In the genomic region with DNA sequence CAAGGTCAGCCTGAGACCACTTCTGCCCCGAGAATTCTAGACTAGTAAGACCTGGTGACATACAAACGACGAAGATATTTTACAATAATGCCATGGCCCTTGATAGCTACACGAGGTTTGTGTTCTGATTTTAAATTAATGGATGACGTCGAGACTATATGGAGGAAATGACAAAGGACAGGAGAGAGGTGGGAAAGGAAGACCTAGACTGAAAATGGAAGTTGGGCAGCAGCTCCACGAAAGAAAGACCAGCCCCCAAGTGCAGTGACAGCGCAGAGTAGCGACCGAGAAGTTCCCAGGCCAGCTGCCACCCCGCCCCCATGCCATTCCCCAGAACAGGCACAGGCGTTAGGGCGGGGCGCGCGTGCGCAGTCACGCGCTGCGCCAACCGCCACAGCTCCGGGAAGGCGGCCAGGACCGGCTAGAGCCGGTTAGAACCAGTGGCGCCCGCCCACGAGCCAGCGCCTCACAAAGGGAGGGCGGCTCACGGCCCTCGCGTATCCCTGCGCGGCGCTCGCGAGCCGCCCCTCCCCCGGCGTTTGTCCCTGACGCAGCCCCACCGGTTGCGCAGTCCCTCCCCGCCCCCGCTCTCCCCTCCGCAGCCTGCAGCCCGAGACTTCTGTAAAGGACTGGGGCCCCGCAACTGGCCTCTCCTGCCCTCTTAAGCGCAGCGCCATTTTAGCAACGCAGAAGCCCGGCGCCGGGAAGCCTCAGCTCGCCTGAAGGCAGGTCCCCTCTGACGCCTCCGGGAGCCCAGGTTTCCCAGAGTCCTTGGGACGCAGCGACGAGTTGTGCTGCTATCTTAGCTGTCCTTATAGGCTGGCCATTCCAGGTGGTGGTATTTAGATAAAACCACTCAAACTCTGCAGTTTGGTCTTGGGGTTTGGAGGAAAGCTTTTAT, we compare ENCODE assay signal across 1 cellular context.
TF ChIP-seq lines count a peak whose summit lies in the region.

No MANE protein-coding gene starts in this region.

TF ChIP-seq in K562, 482 proteins besides CTCF, POLR2A, EP300 and RAD21 (continued from another document and continues in another):
- TF ChIP-seq, protein P1, sequence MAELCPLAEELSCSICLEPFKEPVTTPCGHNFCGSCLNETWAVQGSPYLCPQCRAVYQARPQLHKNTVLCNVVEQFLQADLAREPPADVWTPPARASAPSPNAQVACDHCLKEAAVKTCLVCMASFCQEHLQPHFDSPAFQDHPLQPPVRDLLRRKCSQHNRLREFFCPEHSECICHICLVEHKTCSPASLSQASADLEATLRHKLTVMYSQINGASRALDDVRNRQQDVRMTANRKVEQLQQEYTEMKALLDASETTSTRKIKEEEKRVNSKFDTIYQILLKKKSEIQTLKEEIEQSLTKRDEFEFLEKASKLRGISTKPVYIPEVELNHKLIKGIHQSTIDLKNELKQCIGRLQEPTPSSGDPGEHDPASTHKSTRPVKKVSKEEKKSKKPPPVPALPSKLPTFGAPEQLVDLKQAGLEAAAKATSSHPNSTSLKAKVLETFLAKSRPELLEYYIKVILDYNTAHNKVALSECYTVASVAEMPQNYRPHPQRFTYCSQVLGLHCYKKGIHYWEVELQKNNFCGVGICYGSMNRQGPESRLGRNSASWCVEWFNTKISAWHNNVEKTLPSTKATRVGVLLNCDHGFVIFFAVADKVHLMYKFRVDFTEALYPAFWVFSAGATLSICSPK (IDR thresholded peaks at IDR 0.05; ENCODE audit: borderline replicate concordance) = no peak
- TF ChIP-seq MTA2 (IDR thresholded peaks at IDR 0.05; ENCODE audit: low read depth) = no peak
- TF ChIP-seq SMAD2 (IDR thresholded peaks at IDR 0.05; ENCODE audit: low read depth, low read length) = no peak
- TF ChIP-seq TAF15 (IDR thresholded peaks at IDR 0.05; ENCODE audit: low read depth, low read length) = no peak
- TF ChIP-seq, protein P2, sequence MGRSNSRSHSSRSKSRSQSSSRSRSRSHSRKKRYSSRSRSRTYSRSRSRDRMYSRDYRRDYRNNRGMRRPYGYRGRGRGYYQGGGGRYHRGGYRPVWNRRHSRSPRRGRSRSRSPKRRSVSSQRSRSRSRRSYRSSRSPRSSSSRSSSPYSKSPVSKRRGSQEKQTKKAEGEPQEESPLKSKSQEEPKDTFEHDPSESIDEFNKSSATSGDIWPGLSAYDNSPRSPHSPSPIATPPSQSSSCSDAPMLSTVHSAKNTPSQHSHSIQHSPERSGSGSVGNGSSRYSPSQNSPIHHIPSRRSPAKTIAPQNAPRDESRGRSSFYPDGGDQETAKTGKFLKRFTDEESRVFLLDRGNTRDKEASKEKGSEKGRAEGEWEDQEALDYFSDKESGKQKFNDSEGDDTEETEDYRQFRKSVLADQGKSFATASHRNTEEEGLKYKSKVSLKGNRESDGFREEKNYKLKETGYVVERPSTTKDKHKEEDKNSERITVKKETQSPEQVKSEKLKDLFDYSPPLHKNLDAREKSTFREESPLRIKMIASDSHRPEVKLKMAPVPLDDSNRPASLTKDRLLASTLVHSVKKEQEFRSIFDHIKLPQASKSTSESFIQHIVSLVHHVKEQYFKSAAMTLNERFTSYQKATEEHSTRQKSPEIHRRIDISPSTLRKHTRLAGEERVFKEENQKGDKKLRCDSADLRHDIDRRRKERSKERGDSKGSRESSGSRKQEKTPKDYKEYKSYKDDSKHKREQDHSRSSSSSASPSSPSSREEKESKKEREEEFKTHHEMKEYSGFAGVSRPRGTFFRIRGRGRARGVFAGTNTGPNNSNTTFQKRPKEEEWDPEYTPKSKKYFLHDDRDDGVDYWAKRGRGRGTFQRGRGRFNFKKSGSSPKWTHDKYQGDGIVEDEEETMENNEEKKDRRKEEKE (IDR thresholded peaks at IDR 0.05; ENCODE audit: borderline replicate concordance in 1 of 2, control insufficient read depth in 1 of 2, low read depth in 2 of 2, low read length in 1 of 2) = peak in 1 of 2 experiments; percentile 78; a peak in 1 of 4 replicates
- TF ChIP-seq SUPT5H (IDR thresholded peaks at IDR 0.05) = peak; percentile 67
- 0 out of 2 replicates have a peak, but pooled peaks have one; percentile 28 for TF ChIP-seq ZC3H11A (IDR thresholded peaks at IDR 0.05; ENCODE audit: low read depth, low read length)
- TF ChIP-seq NR2F6 (CRISPR knock-in tag; IDR thresholded peaks at IDR 0.05) = no peak
- TF ChIP-seq, protein P3, sequence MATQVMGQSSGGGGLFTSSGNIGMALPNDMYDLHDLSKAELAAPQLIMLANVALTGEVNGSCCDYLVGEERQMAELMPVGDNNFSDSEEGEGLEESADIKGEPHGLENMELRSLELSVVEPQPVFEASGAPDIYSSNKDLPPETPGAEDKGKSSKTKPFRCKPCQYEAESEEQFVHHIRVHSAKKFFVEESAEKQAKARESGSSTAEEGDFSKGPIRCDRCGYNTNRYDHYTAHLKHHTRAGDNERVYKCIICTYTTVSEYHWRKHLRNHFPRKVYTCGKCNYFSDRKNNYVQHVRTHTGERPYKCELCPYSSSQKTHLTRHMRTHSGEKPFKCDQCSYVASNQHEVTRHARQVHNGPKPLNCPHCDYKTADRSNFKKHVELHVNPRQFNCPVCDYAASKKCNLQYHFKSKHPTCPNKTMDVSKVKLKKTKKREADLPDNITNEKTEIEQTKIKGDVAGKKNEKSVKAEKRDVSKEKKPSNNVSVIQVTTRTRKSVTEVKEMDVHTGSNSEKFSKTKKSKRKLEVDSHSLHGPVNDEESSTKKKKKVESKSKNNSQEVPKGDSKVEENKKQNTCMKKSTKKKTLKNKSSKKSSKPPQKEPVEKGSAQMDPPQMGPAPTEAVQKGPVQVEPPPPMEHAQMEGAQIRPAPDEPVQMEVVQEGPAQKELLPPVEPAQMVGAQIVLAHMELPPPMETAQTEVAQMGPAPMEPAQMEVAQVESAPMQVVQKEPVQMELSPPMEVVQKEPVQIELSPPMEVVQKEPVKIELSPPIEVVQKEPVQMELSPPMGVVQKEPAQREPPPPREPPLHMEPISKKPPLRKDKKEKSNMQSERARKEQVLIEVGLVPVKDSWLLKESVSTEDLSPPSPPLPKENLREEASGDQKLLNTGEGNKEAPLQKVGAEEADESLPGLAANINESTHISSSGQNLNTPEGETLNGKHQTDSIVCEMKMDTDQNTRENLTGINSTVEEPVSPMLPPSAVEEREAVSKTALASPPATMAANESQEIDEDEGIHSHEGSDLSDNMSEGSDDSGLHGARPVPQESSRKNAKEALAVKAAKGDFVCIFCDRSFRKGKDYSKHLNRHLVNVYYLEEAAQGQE (CRISPR knock-in tag; IDR thresholded peaks at IDR 0.05; ENCODE audit: low read depth) = 0 out of 2 replicates have a peak, but pooled peaks have one; percentile 23
- TF ChIP-seq, protein P4, sequence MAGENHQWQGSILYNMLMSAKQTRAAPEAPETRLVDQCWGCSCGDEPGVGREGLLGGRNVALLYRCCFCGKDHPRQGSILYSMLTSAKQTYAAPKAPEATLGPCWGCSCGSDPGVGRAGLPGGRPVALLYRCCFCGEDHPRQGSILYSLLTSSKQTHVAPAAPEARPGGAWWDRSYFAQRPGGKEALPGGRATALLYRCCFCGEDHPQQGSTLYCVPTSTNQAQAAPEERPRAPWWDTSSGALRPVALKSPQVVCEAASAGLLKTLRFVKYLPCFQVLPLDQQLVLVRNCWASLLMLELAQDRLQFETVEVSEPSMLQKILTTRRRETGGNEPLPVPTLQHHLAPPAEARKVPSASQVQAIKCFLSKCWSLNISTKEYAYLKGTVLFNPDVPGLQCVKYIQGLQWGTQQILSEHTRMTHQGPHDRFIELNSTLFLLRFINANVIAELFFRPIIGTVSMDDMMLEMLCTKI (IDR thresholded peaks at IDR 0.05; ENCODE audit: partially characterized antibody) = no peak
- TF ChIP-seq ZNF584 (CRISPR knock-in tag; IDR thresholded peaks at IDR 0.05; ENCODE audit: low read depth) = no peak; the same call in 1 of the 2 replicates
- TF ChIP-seq CBFA2T2 (conservative IDR thresholded peaks at IDR 0.05) = no peak
- TF ChIP-seq, protein P5, sequence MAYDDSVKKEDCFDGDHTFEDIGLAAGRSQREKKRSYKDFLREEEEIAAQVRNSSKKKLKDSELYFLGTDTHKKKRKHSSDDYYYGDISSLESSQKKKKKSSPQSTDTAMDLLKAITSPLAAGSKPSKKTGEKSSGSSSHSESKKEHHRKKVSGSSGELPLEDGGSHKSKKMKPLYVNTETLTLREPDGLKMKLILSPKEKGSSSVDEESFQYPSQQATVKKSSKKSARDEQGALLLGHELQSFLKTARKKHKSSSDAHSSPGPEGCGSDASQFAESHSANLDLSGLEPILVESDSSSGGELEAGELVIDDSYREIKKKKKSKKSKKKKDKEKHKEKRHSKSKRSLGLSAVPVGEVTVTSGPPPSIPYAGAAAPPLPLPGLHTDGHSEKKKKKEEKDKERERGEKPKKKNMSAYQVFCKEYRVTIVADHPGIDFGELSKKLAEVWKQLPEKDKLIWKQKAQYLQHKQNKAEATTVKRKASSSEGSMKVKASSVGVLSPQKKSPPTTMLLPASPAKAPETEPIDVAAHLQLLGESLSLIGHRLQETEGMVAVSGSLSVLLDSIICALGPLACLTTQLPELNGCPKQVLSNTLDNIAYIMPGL (CRISPR knock-in tag; IDR thresholded peaks at IDR 0.05) = no peak
- peak; percentile 57; the same call in 1 of the 2 replicates for TF ChIP-seq GATAD2B (IDR thresholded peaks at IDR 0.05; ENCODE audit: borderline replicate concordance)
- TF ChIP-seq, protein P6, sequence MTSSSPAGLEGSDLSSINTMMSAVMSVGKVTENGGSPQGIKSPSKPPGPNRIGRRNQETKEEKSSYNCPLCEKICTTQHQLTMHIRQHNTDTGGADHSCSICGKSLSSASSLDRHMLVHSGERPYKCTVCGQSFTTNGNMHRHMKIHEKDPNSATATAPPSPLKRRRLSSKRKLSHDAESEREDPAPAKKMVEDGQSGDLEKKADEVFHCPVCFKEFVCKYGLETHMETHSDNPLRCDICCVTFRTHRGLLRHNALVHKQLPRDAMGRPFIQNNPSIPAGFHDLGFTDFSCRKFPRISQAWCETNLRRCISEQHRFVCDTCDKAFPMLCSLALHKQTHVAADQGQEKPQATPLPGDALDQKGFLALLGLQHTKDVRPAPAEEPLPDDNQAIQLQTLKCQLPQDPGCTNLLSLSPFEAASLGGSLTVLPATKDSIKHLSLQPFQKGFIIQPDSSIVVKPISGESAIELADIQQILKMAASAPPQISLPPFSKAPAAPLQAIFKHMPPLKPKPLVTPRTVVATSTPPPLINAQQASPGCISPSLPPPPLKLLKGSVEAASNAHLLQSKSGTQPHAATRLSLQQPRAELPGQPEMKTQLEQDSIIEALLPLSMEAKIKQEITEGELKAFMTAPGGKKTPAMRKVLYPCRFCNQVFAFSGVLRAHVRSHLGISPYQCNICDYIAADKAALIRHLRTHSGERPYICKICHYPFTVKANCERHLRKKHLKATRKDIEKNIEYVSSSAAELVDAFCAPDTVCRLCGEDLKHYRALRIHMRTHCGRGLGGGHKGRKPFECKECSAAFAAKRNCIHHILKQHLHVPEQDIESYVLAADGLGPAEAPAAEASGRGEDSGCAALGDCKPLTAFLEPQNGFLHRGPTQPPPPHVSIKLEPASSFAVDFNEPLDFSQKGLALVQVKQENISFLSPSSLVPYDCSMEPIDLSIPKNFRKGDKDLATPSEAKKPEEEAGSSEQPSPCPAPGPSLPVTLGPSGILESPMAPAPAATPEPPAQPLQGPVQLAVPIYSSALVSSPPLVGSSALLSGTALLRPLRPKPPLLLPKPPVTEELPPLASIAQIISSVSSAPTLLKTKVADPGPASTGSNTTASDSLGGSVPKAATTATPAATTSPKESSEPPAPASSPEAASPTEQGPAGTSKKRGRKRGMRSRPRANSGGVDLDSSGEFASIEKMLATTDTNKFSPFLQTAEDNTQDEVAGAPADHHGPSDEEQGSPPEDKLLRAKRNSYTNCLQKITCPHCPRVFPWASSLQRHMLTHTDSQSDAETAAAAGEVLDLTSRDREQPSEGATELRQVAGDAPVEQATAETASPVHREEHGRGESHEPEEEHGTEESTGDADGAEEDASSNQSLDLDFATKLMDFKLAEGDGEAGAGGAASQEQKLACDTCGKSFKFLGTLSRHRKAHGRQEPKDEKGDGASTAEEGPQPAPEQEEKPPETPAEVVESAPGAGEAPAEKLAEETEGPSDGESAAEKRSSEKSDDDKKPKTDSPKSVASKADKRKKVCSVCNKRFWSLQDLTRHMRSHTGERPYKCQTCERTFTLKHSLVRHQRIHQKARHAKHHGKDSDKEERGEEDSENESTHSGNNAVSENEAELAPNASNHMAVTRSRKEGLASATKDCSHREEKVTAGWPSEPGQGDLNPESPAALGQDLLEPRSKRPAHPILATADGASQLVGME (CRISPR knock-in tag; IDR thresholded peaks at IDR 0.05) = no peak
- TF ChIP-seq U2AF1 (optimal IDR thresholded peaks at IDR 0.05; ENCODE audit: low read depth, low read length) = no peak
- TF ChIP-seq, protein P7, sequence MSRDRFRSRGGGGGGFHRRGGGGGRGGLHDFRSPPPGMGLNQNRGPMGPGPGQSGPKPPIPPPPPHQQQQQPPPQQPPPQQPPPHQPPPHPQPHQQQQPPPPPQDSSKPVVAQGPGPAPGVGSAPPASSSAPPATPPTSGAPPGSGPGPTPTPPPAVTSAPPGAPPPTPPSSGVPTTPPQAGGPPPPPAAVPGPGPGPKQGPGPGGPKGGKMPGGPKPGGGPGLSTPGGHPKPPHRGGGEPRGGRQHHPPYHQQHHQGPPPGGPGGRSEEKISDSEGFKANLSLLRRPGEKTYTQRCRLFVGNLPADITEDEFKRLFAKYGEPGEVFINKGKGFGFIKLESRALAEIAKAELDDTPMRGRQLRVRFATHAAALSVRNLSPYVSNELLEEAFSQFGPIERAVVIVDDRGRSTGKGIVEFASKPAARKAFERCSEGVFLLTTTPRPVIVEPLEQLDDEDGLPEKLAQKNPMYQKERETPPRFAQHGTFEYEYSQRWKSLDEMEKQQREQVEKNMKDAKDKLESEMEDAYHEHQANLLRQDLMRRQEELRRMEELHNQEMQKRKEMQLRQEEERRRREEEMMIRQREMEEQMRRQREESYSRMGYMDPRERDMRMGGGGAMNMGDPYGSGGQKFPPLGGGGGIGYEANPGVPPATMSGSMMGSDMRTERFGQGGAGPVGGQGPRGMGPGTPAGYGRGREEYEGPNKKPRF (IDR thresholded peaks at IDR 0.05; ENCODE audit: low read depth, low read length) = no peak
- TF ChIP-seq, protein P8, sequence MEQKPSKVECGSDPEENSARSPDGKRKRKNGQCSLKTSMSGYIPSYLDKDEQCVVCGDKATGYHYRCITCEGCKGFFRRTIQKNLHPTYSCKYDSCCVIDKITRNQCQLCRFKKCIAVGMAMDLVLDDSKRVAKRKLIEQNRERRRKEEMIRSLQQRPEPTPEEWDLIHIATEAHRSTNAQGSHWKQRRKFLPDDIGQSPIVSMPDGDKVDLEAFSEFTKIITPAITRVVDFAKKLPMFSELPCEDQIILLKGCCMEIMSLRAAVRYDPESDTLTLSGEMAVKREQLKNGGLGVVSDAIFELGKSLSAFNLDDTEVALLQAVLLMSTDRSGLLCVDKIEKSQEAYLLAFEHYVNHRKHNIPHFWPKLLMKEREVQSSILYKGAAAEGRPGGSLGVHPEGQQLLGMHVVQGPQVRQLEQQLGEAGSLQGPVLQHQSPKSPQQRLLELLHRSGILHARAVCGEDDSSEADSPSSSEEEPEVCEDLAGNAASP (IDR thresholded peaks at IDR 0.05) = no peak
- peak; percentile 86 for TF ChIP-seq TCF7 (IDR thresholded peaks at IDR 0.05; ENCODE audit: borderline replicate concordance)
- TF ChIP-seq RBM17 (IDR thresholded peaks at IDR 0.05; ENCODE audit: borderline replicate concordance, low read depth, low read length) = no peak
- no peak for TF ChIP-seq MECOM (CRISPR knock-in tag; IDR thresholded peaks at IDR 0.05)
- no peak for TF ChIP-seq BRF1 (IDR thresholded peaks at IDR 0.05; ENCODE audit: borderline replicate concordance, extremely low read depth, insufficient read length)
- TF ChIP-seq ZNF696 (CRISPR knock-in tag; conservative IDR thresholded peaks at IDR 0.05) = no peak
